ENCODE assay signal across 15 cellular contexts in genomic region chr22:19674929-19675253, GRCh38. TPM values are rescaled to one million over a fixed set of nuclear protein-coding genes. Genes with fewer than 3 reads are reported as not detected.
DNase-seq lines count a peak whose midpoint lies in the region; ATAC-seq, FAIRE-seq and TF ChIP-seq lines count a peak whose summit lies in the region.
"Had no signal": no experiment of that assay in that cellular context is flagged by ENCODE, and none has a peak within 500 bp of the region (broad histone marks: within the 10 kb centered on the region; RNA-seq: fewer than 3 reads in every experiment).

No MANE protein-coding gene starts in this region.

- intact Hi-C loops in HCT116 (cut with micrococcal nuclease): no loop called here

- FAIRE-seq in A549 (lab: Jason Lieb, UNC): no peak

- DNase-seq in A549 (ENCODE audit: low read depth in 1 of 2, low spot score in 1 of 2) (no peak), HCT116 (ENCODE audit: low read depth, low spot score) (no peak), mesenteric fat pad (ENCODE audit: low spot score) (peak; percentile 69), KBM-7 (no peak), SW 1271 (lab: John Stamatoyannopoulos, UW) (no peak), MG63 (no peak)
- DNase-seq: DMS53, GF-D8, H7, KG1 had no signal

- H3K9me2 ChIP-seq in HCT116 (ENCODE audit: insufficient read depth): no peaks in the 10 kb centered on the region

- peak; percentile 39 to 56; a peak in 1 of 6 replicates for ATAC-seq in A549
- peak; percentile 49; the same call in 1 of the 2 replicates for ATAC-seq in HCT116
- ATAC-seq in GM19351 (IDR thresholded peaks at IDR 0.05; ENCODE audit: unreplicated experiment): no peak
- ATAC-seq: GM23338 had no signal

- 49% methylated on average over 9 of the region's 10 CpGs for WGBS in A549 (ENCODE audit: missing lambda C conversion rate)

- RAD21 ChIA-PET in HCT116 (lab: Charles Lee; ENCODE audit: low non-redundant PET in 1 of 2, low total read pairs in 2 of 2, uncharacterized antibody in 2 of 2, unreplicated experiment in 2 of 2): no interaction called here

- no peak overlapping the region for H3K4me3 ChIP-seq in A549
- no peak overlapping the region for H3K4me3 ChIP-seq in HCT116 (replicated peaks in 1 of 2; ENCODE audit: low read depth in 1 of 2, low read length in 2 of 2)
- no peak overlapping the region for H3K4me3 ChIP-seq in MG63
- H3K4me3 ChIP-seq: GM23338 had no signal

- H3K36me3 Mint-ChIP-seq in brain: no peaks in the 10 kb centered on the region
- H3K36me3 Mint-ChIP-seq: CD14-positive monocyte had no signal

- H3K79me2 ChIP-seq in HCT116 (ENCODE audit: insufficient read depth, low read length): no peaks in the 10 kb centered on the region

- no peak for TF ChIP-seq CTCF in A549 (IDR thresholded peaks at IDR 0.05)
- no peak; a peak in 1 of 6 replicates for TF ChIP-seq CTCF in HCT116 (IDR thresholded peaks at IDR 0.05 in 2 of 3, conservative IDR thresholded peaks at IDR 0.05 in 1 of 3; ENCODE audit: borderline replicate concordance in 1 of 3, insufficient read depth in 1 of 3, low read depth in 2 of 3, low read length in 2 of 3)
- no peak for TF ChIP-seq CTCF in brain (conservative IDR thresholded peaks at IDR 0.05)

- POLR2A ChIA-PET in A549 (lab: Yijun Ruan, JAX): no interaction called here
- POLR2A ChIA-PET in HCT116 (lab: Charles Lee): no interaction called here

- TF ChIP-seq RAD21 in A549 (conservative IDR thresholded peaks at IDR 0.05 in 1 of 2, IDR thresholded peaks at IDR 0.05 in 1 of 2): no peak
- no peak for TF ChIP-seq RAD21 in HCT116 (IDR thresholded peaks at IDR 0.05; ENCODE audit: low read depth)

- H3K9me3 ChIP-seq in A549 (no peaks in the 10 kb centered on the region; the same call in 2 of the 3 replicates), HCT116 (ENCODE audit: control insufficient read depth in 1 of 2, insufficient read depth in 1 of 2, low read depth in 1 of 2, low read length in 2 of 2) (no peaks in the 10 kb centered on the region), MG63 (no peaks in the 10 kb centered on the region)

- H3K27ac ChIP-seq in A549 (no peak overlapping the region), HCT116 (ENCODE audit: low read depth, low read length) (no peak overlapping the region)
- H3K27ac ChIP-seq: HL-60 had no signal

- CTCF ChIA-PET in A549 (lab: Yijun Ruan, JAX) (interaction anchor here (1.2 to 1.4 kb wide), 2 partner anchors 11 to 56 kb away, joined by 4 read pairs; no protein-coding TSS in a partner anchor), HCT116 (lab: Charles Lee) (no interaction called here)

- H3K4me1 ChIP-seq in A549 (no peaks in the 10 kb centered on the region), HCT116 (ENCODE audit: control insufficient read depth in 1 of 2, insufficient read depth in 2 of 2, low read length in 2 of 2) (no peaks in the 10 kb centered on the region)

- peak overlapping the region in 3 of 5 experiments; percentile 34 to 85 (median 65) for H3K27ac Mint-ChIP-seq in brain
- H3K27ac Mint-ChIP-seq: CD14-positive monocyte, GM23338 had no signal

- peaks cover 34% of the 10 kb centered on the region for H3K4me1 Mint-ChIP-seq in brain
- H3K4me1 Mint-ChIP-seq: CD14-positive monocyte had no signal

- in situ Hi-C loops in KBM-7 (cut with MboI; ENCODE audit: low pct_unique_long_range_greater_than_20kb, low sequenced_read_pairs): no loop called here

- no peak overlapping the region for H3K9ac ChIP-seq in HCT116 (ENCODE audit: low read length)

- H2AFZ ChIP-seq in HCT116 (ENCODE audit: low read depth, low read length, poor library complexity, severe bottlenecking): no peak overlapping the region
- H2AFZ ChIP-seq: GM23338 had no signal

- TF ChIP-seq EP300 in A549 (IDR thresholded peaks at IDR 0.05): no peak

- BruUV-seq in HCT116 (replicated peaks; lab: Mats Ljungman, UMichigan): no TSS peak

- peaks cover 5 to 16% (median 11%) of the 10 kb centered on the region in 5 experiments for H3K9me3 Mint-ChIP-seq in brain

- no peaks in the 10 kb centered on the region for H3K36me3 ChIP-seq in HCT116 (ENCODE audit: control insufficient read depth in 1 of 2, insufficient read depth in 2 of 2, low read length in 2 of 2)
- no peaks in the 10 kb centered on the region for H3K36me3 ChIP-seq in MG63

- H4K20me1 ChIP-seq in HCT116 (ENCODE audit: insufficient read depth): no peaks in the 10 kb centered on the region

- H3K4me3 Mint-ChIP-seq in brain: no peak overlapping the region
- H3K4me3 Mint-ChIP-seq: CD14-positive monocyte, GM23338 had no signal

- TF ChIP-seq POLR2A in A549 (IDR thresholded peaks at IDR 0.05; ENCODE audit: low read length): no peak
- TF ChIP-seq POLR2A in HCT116 (IDR thresholded peaks at IDR 0.05; ENCODE audit: borderline replicate concordance, extremely low read depth, insufficient read depth, insufficient read length): no peak

- H3K4me2 ChIP-seq in A549 (no peak overlapping the region), HCT116 (ENCODE audit: low read length) (no peak overlapping the region)
- H3K4me2 ChIP-seq: GM23338 had no signal

- H3K27me3 ChIP-seq in HCT116 (ENCODE audit: insufficient read depth, low read length) (no peaks in the 10 kb centered on the region), MG63 (peaks cover 3% of the 10 kb centered on the region; the same call in 1 of the 2 replicates)

- H3K27me3 Mint-ChIP-seq in brain: no peaks in the 10 kb centered on the region

TF ChIP-seq in A549, 52 proteins besides CTCF, POLR2A, EP300 and RAD21:
- TF ChIP-seq ZSCAN20 (CRISPR knock-in tag; IDR thresholded peaks at IDR 0.05) (no peak), FOSB (CRISPR knock-in tag; IDR thresholded peaks at IDR 0.05) (no peak), BHLHE40 (IDR thresholded peaks at IDR 0.05; ENCODE audit: low read depth, low read length) (no peak), HOXB5 (CRISPR knock-in tag; IDR thresholded peaks at IDR 0.05) (no peak), RARB (CRISPR knock-in tag; IDR thresholded peaks at IDR 0.05) (no peak), ELK1 (IDR thresholded peaks at IDR 0.05; ENCODE audit: low read depth, low read length) (no peak), FOXS1 (CRISPR knock-in tag; IDR thresholded peaks at IDR 0.05) (no peak), FOSL2 (IDR thresholded peaks at IDR 0.05) (no peak), FOSL2 (CRISPR knock-in tag; IDR thresholded peaks at IDR 0.05) (no peak)

TF ChIP-seq in HCT116, 20 proteins besides CTCF, POLR2A, EP300 and RAD21 (continues in another document):
- no peak for TF ChIP-seq ZBTB33 (IDR thresholded peaks at IDR 0.05; ENCODE audit: extremely low read depth, insufficient replicate concordance, low read length)

RNA-seq across cellular contexts. Expression of gene SEPTIN5, which starts 39.4 kb away (rescaled TPM):
- polyA plus RNA-seq in A549 (2011; rRNA removed) (4.6 and 5.7 TPM in 2 replicates), A549 (2017; fragmentation: RNase III; extraction: RNeasy Plus Mini Kit Qiagen cat#74134 plus additional on column Dnase treatment) (10.8 to 13.9 TPM (median 12.6 TPM) in 3 replicates), brain (ENCODE audit: insufficient read depth, low read depth, low replicate concordance) (290 TPM)
- polyA plus RNA-seq in A549 (2012; cell fraction: cytosol; rRNA removed): 8.7 and 9.2 TPM in 2 replicates
- polyA plus RNA-seq in A549 (2012; cell fraction: nucleus; rRNA removed): 26.6 and 30.3 TPM in 2 replicates
- polyA minus RNA-seq in A549 (2011; rRNA and poly(A)+ RNA removed): 7.7 and 11.8 TPM in 2 replicates
- total RNA-seq in HCT116 (2021; ENCODE audit: unreplicated experiment) (9.0 TPM), mesenteric fat pad (7.0 TPM)
- 11.2 and 12.8 TPM in 2 replicates for polyA plus RNA-seq in HCT116 (2012)
- total RNA-seq in MG63 (2014; rRNA removed; shearing (Covaris generic); ENCODE audit: low replicate concordance): 18.9 and 30.7 TPM in 2 replicates

RNA-seq across cellular contexts. Expression of gene GP1BB, which starts 48.4 kb away (rescaled TPM):
- polyA plus RNA-seq in A549 (2011; rRNA removed) (0.06 and 0.25 TPM in 2 replicates), A549 (2017; fragmentation: RNase III; extraction: RNeasy Plus Mini Kit Qiagen cat#74134 plus additional on column Dnase treatment) (0.48 to 1.1 TPM (median 0.63 TPM) in 3 replicates), brain (ENCODE audit: insufficient read depth, low read depth, low replicate concordance) (46.2 TPM)
- polyA plus RNA-seq in A549 (2012; cell fraction: cytosol; rRNA removed): 1.3 and 2.1 TPM in 2 replicates
- 6.6 and 10.5 TPM in 2 replicates for polyA plus RNA-seq in A549 (2012; cell fraction: nucleus; rRNA removed)
- polyA minus RNA-seq in A549 (2011; rRNA and poly(A)+ RNA removed): not detected in 2 replicates
- total RNA-seq in HCT116 (2021; ENCODE audit: unreplicated experiment) (4.8 TPM), mesenteric fat pad (1.8 TPM)
- polyA plus RNA-seq in HCT116 (2012): 2.5 and 2.7 TPM in 2 replicates
- total RNA-seq in MG63 (2014; rRNA removed; shearing (Covaris generic); ENCODE audit: low replicate concordance): 3.5 and 15.9 TPM in 2 replicates
